15 cellular contexts compared by ENCODE assay signal in genomic region chr10:110829721-110830410, GRCh38.
"Had no signal": no experiment of that assay in that cellular context is flagged by ENCODE, and none has a peak within 500 bp of the region (broad histone marks: within the 10 kb centered on the region; RNA-seq: fewer than 3 reads in every experiment).

No MANE protein-coding gene starts in this region.

- ATAC-seq: activated CD4-positive, CD25-positive, alpha-beta regulatory T cell treated with anti-CD3 and anti-CD28 coated beads, Interleukin-2, amount 50 U/mL, for 24 hours; activated CD8-positive, alpha-beta memory T cell treated with anti-CD3 and anti-CD28 coated beads, Interleukin-2, amount 10 ng/mL, durations not matched to agents 7 days and 5 days; left lobe of liver had no signal

- H3K9me3 ChIP-seq: upper lobe of left lung had no signal

- DNase-seq: activated CD4-positive, alpha-beta T cell treated with anti-CD3 and anti-CD28 coated beads, Interleukin-2, amount 50 U/mL, for 48 hours; activated CD8-positive, alpha-beta memory T cell treated with anti-CD3 and anti-CD28 coated beads, Interleukin-2, amount 10 ng/mL, durations not matched to agents 7 days and 5 days; activated gamma-delta T cell; activated T-cell treated with anti-CD3 and anti-CD28 coated beads, Interleukin-2, amount 50 U/mL, for 24 hours; amygdala; endodermal cell; erythroblast; islet precursor cell; mesenchymal stem cell had no signal

- H3K27ac Mint-ChIP-seq: activated CD8-positive, alpha-beta memory T cell treated with anti-CD3 and anti-CD28 coated beads, Interleukin-2, amount 10 ng/mL, durations not matched to agents 7 days and 5 days; activated naive CD8-positive, alpha-beta T cell; activated T-cell treated with anti-CD3 and anti-CD28 coated beads, Interleukin-2, amount 50 U/mL, for 24 hours; endodermal cell had no signal

- H3K36me3 Mint-ChIP-seq: activated CD8-positive, alpha-beta memory T cell treated with anti-CD3 and anti-CD28 coated beads, Interleukin-2, amount 10 ng/mL, durations not matched to agents 7 days and 5 days; activated naive CD8-positive, alpha-beta T cell had no signal

- H3K4me3 ChIP-seq: skin epidermis, upper lobe of left lung had no signal

- H3K27ac ChIP-seq: skin epidermis, upper lobe of left lung had no signal

- H3K27me3 Mint-ChIP-seq: activated naive CD8-positive, alpha-beta T cell; activated T-cell treated with anti-CD3 and anti-CD28 coated beads, Interleukin-2, amount 50 U/mL, for 24 hours had no signal

- H3K9me3 Mint-ChIP-seq: activated T-cell treated with anti-CD3 and anti-CD28 coated beads, Interleukin-2, amount 50 U/mL, for 24 hours; endodermal cell; nephron had no signal

- H3K27me3 ChIP-seq: upper lobe of left lung had no signal

- H3K36me3 ChIP-seq: upper lobe of left lung had no signal

- H3K4me3 Mint-ChIP-seq: activated CD8-positive, alpha-beta memory T cell treated with anti-CD3 and anti-CD28 coated beads, Interleukin-2, amount 10 ng/mL, durations not matched to agents 7 days and 5 days; activated naive CD8-positive, alpha-beta T cell; activated T-cell treated with anti-CD3 and anti-CD28 coated beads, Interleukin-2, amount 50 U/mL, for 24 hours; endodermal cell; nephron had no signal
